8 cellular contexts compared by ENCODE assay signal in the genomic region with DNA sequence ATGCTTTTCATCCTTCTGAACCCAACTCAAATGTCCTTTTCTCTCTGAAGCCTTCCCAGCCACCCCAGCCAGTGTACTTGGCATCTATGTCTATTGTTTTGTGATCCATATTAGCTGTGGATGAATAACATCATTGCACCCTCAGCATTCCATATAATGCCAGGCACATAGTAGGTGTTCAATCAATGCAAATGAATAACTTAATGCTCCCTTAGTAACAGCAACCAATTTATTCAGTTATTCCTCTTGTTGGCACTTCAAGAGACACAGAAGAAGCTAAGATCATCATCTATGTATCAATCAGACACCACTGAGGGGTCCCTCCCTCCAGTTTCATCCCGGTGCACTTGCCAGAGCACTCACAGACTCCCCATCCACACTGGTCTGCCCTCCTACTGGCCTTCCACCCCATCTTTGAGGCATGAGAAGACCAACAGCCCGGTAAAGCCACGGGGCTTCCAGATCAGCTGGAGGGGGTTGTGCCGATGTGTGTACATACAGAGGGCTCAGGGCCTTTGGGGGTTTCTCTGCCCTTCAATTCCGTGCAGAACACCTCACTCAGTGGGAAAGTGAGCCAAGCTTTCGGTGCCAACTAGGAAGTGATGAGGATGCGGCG. TPM values are rescaled to one million over a fixed set of nuclear protein-coding genes. Genes with fewer than 3 reads are reported as not detected.
DNase-seq lines count a peak whose midpoint lies in the region; ATAC-seq and TF ChIP-seq lines count a peak whose summit lies in the region.

No MANE protein-coding gene starts in this region.

- H3K4me1 ChIP-seq in esophagus (ENCODE audit: control insufficient read depth in 2 of 2, insufficient read depth in 2 of 2, low read length in 1 of 2): peaks cover 4 to 7% of the 10 kb centered on the region in 2 donors

- ATAC-seq in GM18511 (IDR thresholded peaks at IDR 0.05; ENCODE audit: unreplicated experiment) (no peak), HG03159 (IDR thresholded peaks at IDR 0.05; ENCODE audit: unreplicated experiment) (no peak)

- peak overlapping the region; percentile 89 for H3K4me3 Mint-ChIP-seq in progenitor cell of endocrine pancreas (ENCODE audit: low read depth)

- WGBS in esophagus, 2 donors: 2% methylated on average over 8 of the region's 8 CpGs

- peaks cover 13% of the 10 kb centered on the region for H3K4me1 Mint-ChIP-seq in progenitor cell of endocrine pancreas (ENCODE audit: low read depth)

- H3K4me3 ChIP-seq in GM08714 (ENCODE audit: low read length): peak overlapping the region; percentile 54; the same call in 1 of the 2 replicates
- peak overlapping the region; percentile 63 to 80 for H3K4me3 ChIP-seq in esophagus (ENCODE audit: low read depth in 1 of 2, low read length in 2 of 2)

- TF ChIP-seq CTCF in progenitor cell of endocrine pancreas (IDR thresholded peaks at IDR 0.05; ENCODE audit: unreplicated experiment): no peak

- no peaks in the 10 kb centered on the region for H3K9me3 ChIP-seq in esophagus (ENCODE audit: control insufficient read depth in 2 of 2, insufficient read depth in 1 of 2, low read depth in 1 of 2, low read length in 1 of 2)

- H3K36me3 ChIP-seq in esophagus (ENCODE audit: control insufficient read depth in 2 of 2, insufficient read depth in 2 of 2, low read length in 1 of 2): no peaks in the 10 kb centered on the region

- no peaks in the 10 kb centered on the region for H3K36me3 Mint-ChIP-seq in progenitor cell of endocrine pancreas (ENCODE audit: insufficient read depth)

- H3K27me3 ChIP-seq in esophagus (ENCODE audit: control insufficient read depth in 1 of 2, insufficient read depth in 2 of 2, low read length in 2 of 2): no peaks in the 10 kb centered on the region

- DNase-seq in RKO (ENCODE audit: low spot score) (peak; percentile 37), progenitor cell of endocrine pancreas (ENCODE audit: low spot score, unreplicated experiment) (no peak), ureter (ENCODE audit: low spot score) (no peak), NCI-H510A (lab: John Stamatoyannopoulos, UW) (no peak)

- peaks cover 15% of the 10 kb centered on the region for H3K27me3 Mint-ChIP-seq in progenitor cell of endocrine pancreas

- H3K27ac Mint-ChIP-seq in progenitor cell of endocrine pancreas: peak overlapping the region; percentile 65

- no peaks in the 10 kb centered on the region for H3K9me3 Mint-ChIP-seq in progenitor cell of endocrine pancreas (ENCODE audit: low read depth)

- H3K27ac ChIP-seq in esophagus (ENCODE audit: low read depth in 2 of 2, low read length in 1 of 2): peak overlapping the region; percentile 83 to 92

RNA-seq across cellular contexts. Expression of a gene that starts 2.4 kb away (rescaled TPM):
- polyA plus RNA-seq in esophagus: 1 to 10 TPM; 6.0 to 7.5 TPM
- total RNA-seq in progenitor cell of endocrine pancreas (38.9 and 40.4 TPM in 2 replicates), ureter (34.2 TPM)
